In genomic region chr10:86756511-86757109, GRCh38 we compare ENCODE assay signal across 8 cellular contexts. TPM values are rescaled to one million over a fixed set of nuclear protein-coding genes. Genes with fewer than 3 reads are reported as not detected.
A peak's percentile ranks its signal among the peaks of the same experiment; 100 is the strongest.
DNase-seq lines count a peak whose midpoint lies in the region; ATAC-seq and TF ChIP-seq lines count a peak whose summit lies in the region.

BMPR1A (plus strand) TSS chr10:86756619; CDS start chr10:86876019, 119,400 bp downstream.

- peak; percentile 39 for ATAC-seq in HG02840 (IDR thresholded peaks at IDR 0.05; ENCODE audit: low FRiP score, unreplicated experiment)

- H3K4me3 ChIP-seq in endocrine pancreas (ENCODE audit: control insufficient read depth, insufficient read depth, low read length) (peak within 1 kb of the TSS; percentile 94), muscle layer of duodenum (ENCODE audit: low read depth in 1 of 2, low read length in 2 of 2) (peak within 1 kb of the TSS; percentile 75 to 85)

- CTCF ChIA-PET in activated naive CD4-positive, alpha-beta T cell treated with anti-CD3 and anti-CD28 coated beads, Interleukin-2, amount 10 ng/mL, durations not matched to agents 7 days and 5 days (lab: Charles Lee) = no interaction called here

- peaks cover 2% of the 10 kb centered on the region for H3K36me3 Mint-ChIP-seq in activated naive CD4-positive, alpha-beta T cell treated with anti-CD3 and anti-CD28 coated beads, Interleukin-2, amount 10 ng/mL, durations not matched to agents 7 days and 5 days

- no peaks in the 10 kb centered on the region for H3K36me3 ChIP-seq in endocrine pancreas (ENCODE audit: control insufficient read depth, insufficient read depth, low read length)
- H3K36me3 ChIP-seq in muscle layer of duodenum (ENCODE audit: control insufficient read depth in 1 of 2, insufficient read depth in 2 of 2, low read length in 2 of 2) = peaks cover 0 to 4% of the 10 kb centered on the region in 2 donors

- peak within 1 kb of the TSS; percentile 73 for H3K9ac ChIP-seq in endocrine pancreas (ENCODE audit: control insufficient read depth, insufficient read depth, low read length)

- H3K9me3 Mint-ChIP-seq in activated naive CD4-positive, alpha-beta T cell treated with anti-CD3 and anti-CD28 coated beads, Interleukin-2, amount 10 ng/mL, durations not matched to agents 7 days and 5 days = no peaks in the 10 kb centered on the region

- H3K27me3 ChIP-seq in endocrine pancreas (ENCODE audit: control insufficient read depth, insufficient read depth, low read length) (no peaks in the 10 kb centered on the region), muscle layer of duodenum (ENCODE audit: low read depth, low read length) (peaks cover 4% of the 10 kb centered on the region)

- H3K27ac Mint-ChIP-seq in activated naive CD4-positive, alpha-beta T cell treated with anti-CD3 and anti-CD28 coated beads, Interleukin-2, amount 10 ng/mL, durations not matched to agents 7 days and 5 days = peak within 1 kb of the TSS; percentile 78

- peaks cover 15% of the 10 kb centered on the region for H3K4me1 ChIP-seq in endocrine pancreas (ENCODE audit: control insufficient read depth, insufficient read depth, low read length)
- peaks cover 0 to 17% of the 10 kb centered on the region in 2 donors for H3K4me1 ChIP-seq in muscle layer of duodenum (ENCODE audit: control insufficient read depth in 1 of 2, insufficient read depth in 2 of 2, low read length in 2 of 2)

- no peak for DNase-seq in activated naive CD4-positive, alpha-beta T cell treated with anti-CD3 and anti-CD28 coated beads, Interleukin-2, amount 10 ng/mL, durations not matched to agents 7 days and 5 days
- DNase-seq in activated naive CD4-positive, alpha-beta T cell treated with Interleukin-2 at 50 U/mL for 16 hours = no peak
- no peak for DNase-seq in SHP77 treated with DMSO at 0.1 percent for 48 hours (lab: John Stamatoyannopoulos, UW)
- no peak for DNase-seq in pons (ENCODE audit: low spot score)

- peaks cover 55% of the 10 kb centered on the region for H3K27me3 Mint-ChIP-seq in activated naive CD4-positive, alpha-beta T cell treated with anti-CD3 and anti-CD28 coated beads, Interleukin-2, amount 10 ng/mL, durations not matched to agents 7 days and 5 days

- peaks cover 48% of the 10 kb centered on the region for H3K4me1 Mint-ChIP-seq in activated naive CD4-positive, alpha-beta T cell treated with anti-CD3 and anti-CD28 coated beads, Interleukin-2, amount 10 ng/mL, durations not matched to agents 7 days and 5 days

- peak within 1 kb of the TSS; percentile 84 for H3K4me3 Mint-ChIP-seq in activated naive CD4-positive, alpha-beta T cell treated with anti-CD3 and anti-CD28 coated beads, Interleukin-2, amount 10 ng/mL, durations not matched to agents 7 days and 5 days

- H3K9me3 ChIP-seq in endocrine pancreas (ENCODE audit: control insufficient read depth, low read length) (no peaks in the 10 kb centered on the region), muscle layer of duodenum (ENCODE audit: control insufficient read depth in 1 of 2, low read length in 2 of 2) (no peaks in the 10 kb centered on the region)

- H3K27ac ChIP-seq in muscle layer of duodenum (ENCODE audit: low read length) = peak within 1 kb of the TSS; percentile 97

TF ChIP-seq in PFSK-1, 5 proteins besides CTCF, POLR2A, EP300 and RAD21:
- TF ChIP-seq POLR2AphosphoS5 (IDR thresholded peaks at IDR 0.05; ENCODE audit: low read depth, low read length) (no peak), SIN3A (IDR thresholded peaks at IDR 0.05; ENCODE audit: borderline replicate concordance, insufficient read depth, low read length) (no peak), FOXP2 (optimal IDR thresholded peaks at IDR 0.05; ENCODE audit: borderline replicate concordance, extremely low read depth, extremely low read length, insufficient read depth) (peak; percentile 29)

RNA-seq across cellular contexts. Expression of gene BMPR1A, which starts in this region (rescaled TPM):
- 5.0 TPM for polyA plus RNA-seq in PFSK-1 (2012; ENCODE audit: insufficient read length, low read depth)
